In genomic region chr1:153023109-153023508, GRCh38 we compare ENCODE assay signal across 38 cellular contexts. TPM values are rescaled to one million over a fixed set of nuclear protein-coding genes. Genes with fewer than 3 reads are reported as not detected.
"Had no signal": no experiment of that assay in that cellular context is flagged by ENCODE, and none has a peak within 500 bp of the region (broad histone marks: within the 10 kb centered on the region; RNA-seq: fewer than 3 reads in every experiment).

No MANE protein-coding gene starts in this region.

- H3K4me1 ChIP-seq: gastrocnemius medialis, heart left ventricle had no signal

- ATAC-seq: activated CD4-positive, alpha-beta T cell treated with anti-CD3 and anti-CD28 coated beads for 36 hours; activated CD8-positive, alpha-beta memory T cell treated with anti-CD3 and anti-CD28 coated beads, Interleukin-2, amount 10 ng/mL, durations not matched to agents 7 days and 5 days; activated CD8-positive, alpha-beta T cell treated with anti-CD3 and anti-CD28 coated beads, Interleukin-2, amount 10 ng/mL, durations not matched to agents 7 days and 5 days; activated naive CD8-positive, alpha-beta T cell treated with anti-CD3 and anti-CD28 coated beads, Interleukin-2, amount 50 U/mL, for 24 hours; foreskin keratinocyte; gastrocnemius medialis; heart left ventricle; T-helper 17 cell had no signal

- H3K27ac Mint-ChIP-seq: activated CD4-positive, alpha-beta memory T cell treated with anti-CD3 and anti-CD28 coated beads for 36 hours; activated CD4-positive, alpha-beta T cell treated with anti-CD3 and anti-CD28 coated beads for 36 hours; activated CD4-positive, alpha-beta T cell treated with anti-CD3 and anti-CD28 coated beads, Interleukin-2, amount 10 ng/mL, durations not matched to agents 24 days and 14 days; activated CD8-positive, alpha-beta memory T cell treated with anti-CD3 and anti-CD28 coated beads, Interleukin-2, amount 10 ng/mL, durations not matched to agents 7 days and 5 days; activated CD8-positive, alpha-beta T cell treated with anti-CD3 and anti-CD28 coated beads, Interleukin-2, amount 10 ng/mL, durations not matched to agents 7 days and 5 days; activated naive CD4-positive, alpha-beta T cell treated with anti-CD3 and anti-CD28 coated beads for 36 hours; activated naive CD4-positive, alpha-beta T cell treated with anti-CD3 and anti-CD28 coated beads, Interleukin-2, amount 50 U/mL, for 24 hours; activated naive CD8-positive, alpha-beta T cell treated with anti-CD3 and anti-CD28 coated beads for 36 hours; activated naive CD8-positive, alpha-beta T cell treated with anti-CD3 and anti-CD28 coated beads, Interleukin-2, amount 50 U/mL, for 24 hours; activated T-helper 1 cell treated with anti-CD3 and anti-CD28 coated beads, Interleukin-12 subunit alpha, Interleukin-12 subunit beta, Interleukin-2, Interleukin-4 antibody, amounts not matched to agents 30 ng/mL and 10 ng/mL and 1 ng/mL, durations not matched to agents 14 hours and 24 hours and 36 hours; activated T-helper 2 cell treated with anti-CD3 and anti-CD28 coated beads, Interferon-gamma antibody, Interleukin-2, Interleukin-4, amounts not matched to agents 10 μg/mL and 5 μg/mL and 100 μg/mL, durations not matched to agents 14 hours and 24 hours and 36 hours; dendritic cell treated with granulocyte-macrophage colony-stimulating factor and Interleukin-4, amounts not matched to agents 40 ng/mL and 50 ng/mL, for 4 days; T-helper 17 cell; T-helper 2 cell treated with Interferon-gamma antibody and Interleukin-4, amounts not matched to agents 5 μg/mL and 100 μg/mL, for 36 hours had no signal

- H3K4me3 ChIP-seq: coronary artery, dorsolateral prefrontal cortex, gastrocnemius medialis, heart left ventricle had no signal

- H3K27ac ChIP-seq: brain microvascular endothelial cell, coronary artery, dorsolateral prefrontal cortex, foreskin keratinocyte, gastrocnemius medialis, heart left ventricle had no signal

- H3K9me3 ChIP-seq: gastrocnemius medialis, heart left ventricle had no signal

- H3K9me3 Mint-ChIP-seq: activated CD4-positive, alpha-beta memory T cell treated with anti-CD3 and anti-CD28 coated beads for 36 hours; activated CD4-positive, alpha-beta T cell treated with anti-CD3 and anti-CD28 coated beads, Interleukin-2, amount 10 ng/mL, durations not matched to agents 24 days and 14 days; activated naive CD4-positive, alpha-beta T cell treated with anti-CD3 and anti-CD28 coated beads for 36 hours; activated naive CD4-positive, alpha-beta T cell treated with anti-CD3 and anti-CD28 coated beads, Interleukin-2, amount 50 U/mL, for 24 hours; activated naive CD8-positive, alpha-beta T cell treated with anti-CD3 and anti-CD28 coated beads for 36 hours; activated T-helper 1 cell treated with anti-CD3 and anti-CD28 coated beads, Interleukin-12 subunit alpha, Interleukin-12 subunit beta, Interleukin-2, Interleukin-4 antibody, amounts not matched to agents 30 ng/mL and 10 ng/mL and 1 ng/mL, durations not matched to agents 14 hours and 24 hours and 36 hours; activated T-helper 2 cell treated with anti-CD3 and anti-CD28 coated beads, Interferon-gamma antibody, Interleukin-2, Interleukin-4, amounts not matched to agents 10 μg/mL and 5 μg/mL and 100 μg/mL, durations not matched to agents 14 hours and 24 hours and 36 hours; central memory CD8-positive, alpha-beta T cell; dendritic cell treated with granulocyte-macrophage colony-stimulating factor and Interleukin-4, amounts not matched to agents 40 ng/mL and 50 ng/mL, for 4 days; T-helper 2 cell treated with Interferon-gamma antibody and Interleukin-4, amounts not matched to agents 5 μg/mL and 100 μg/mL, for 36 hours had no signal

- DNase-seq: activated CD4-positive, alpha-beta memory T cell treated with anti-CD3 and anti-CD28 coated beads for 36 hours; activated CD4-positive, alpha-beta T cell treated with anti-CD3 and anti-CD28 coated beads for 36 hours; activated CD4-positive, alpha-beta T cell treated with anti-CD3 and anti-CD28 coated beads, Interleukin-2, amount 10 ng/mL, durations not matched to agents 24 days and 14 days; activated CD4-positive, CD25-positive, alpha-beta regulatory T cell; activated CD4-positive, CD25-positive, alpha-beta regulatory T cell treated with anti-CD3 and anti-CD28 coated beads, Interleukin-2, amount 50 U/mL, for 72 hours; activated CD8-positive, alpha-beta memory T cell treated with anti-CD3 and anti-CD28 coated beads, Interleukin-2, amount 10 ng/mL, durations not matched to agents 7 days and 5 days; activated CD8-positive, alpha-beta memory T cell treated with anti-CD3 and anti-CD28 coated beads, Interleukin-2, amount 50 U/mL, for 4 hours; activated CD8-positive, alpha-beta T cell treated with anti-CD3 and anti-CD28 coated beads, Interleukin-2, amount 10 ng/mL, durations not matched to agents 7 days and 5 days; activated effector memory CD4-positive, alpha-beta T cell treated with anti-CD3 and anti-CD28 coated beads, Interleukin-2, amount 50 U/mL, for 16 hours; activated naive CD4-positive, alpha-beta T cell treated with anti-CD3 and anti-CD28 coated beads for 36 hours; activated naive CD8-positive, alpha-beta T cell treated with anti-CD3 and anti-CD28 coated beads for 36 hours; activated naive CD8-positive, alpha-beta T cell treated with anti-CD3 and anti-CD28 coated beads, Interleukin-2, amount 50 U/mL, for 24 hours; activated T-cell treated with anti-CD3 and anti-CD28 coated beads, Interleukin-2, amount 50 U/mL, for 1 hour; activated T-cell treated with anti-CD3 and anti-CD28 coated beads, Interleukin-2, amount 50 U/mL, for 48 hours; brain microvascular endothelial cell; dorsolateral prefrontal cortex; effector memory CD4-positive, alpha-beta T cell; endodermal cell; foreskin keratinocyte; gastrocnemius medialis; glutamatergic neuron; heart left ventricle; T-helper 1 cell; T-helper 17 cell; T1000 had no signal

- H3K4me1 Mint-ChIP-seq: activated CD4-positive, alpha-beta T cell treated with anti-CD3 and anti-CD28 coated beads for 36 hours; activated CD4-positive, alpha-beta T cell treated with anti-CD3 and anti-CD28 coated beads, Interleukin-2, amount 10 ng/mL, durations not matched to agents 24 days and 14 days; activated CD8-positive, alpha-beta memory T cell treated with anti-CD3 and anti-CD28 coated beads, Interleukin-2, amount 10 ng/mL, durations not matched to agents 7 days and 5 days; activated naive CD4-positive, alpha-beta T cell treated with anti-CD3 and anti-CD28 coated beads, Interleukin-2, amount 50 U/mL, for 24 hours; activated naive CD8-positive, alpha-beta T cell treated with anti-CD3 and anti-CD28 coated beads for 36 hours; activated naive CD8-positive, alpha-beta T cell treated with anti-CD3 and anti-CD28 coated beads, Interleukin-2, amount 50 U/mL, for 24 hours; central memory CD8-positive, alpha-beta T cell; T-helper 17 cell had no signal

- H3K27me3 ChIP-seq: brain microvascular endothelial cell, foreskin keratinocyte, gastrocnemius medialis, heart left ventricle had no signal

- H3K36me3 ChIP-seq: brain microvascular endothelial cell, gastrocnemius medialis, heart left ventricle had no signal

- H3K4me3 Mint-ChIP-seq: activated CD4-positive, alpha-beta memory T cell treated with anti-CD3 and anti-CD28 coated beads for 36 hours; activated CD4-positive, alpha-beta T cell treated with anti-CD3 and anti-CD28 coated beads for 36 hours; activated CD4-positive, alpha-beta T cell treated with anti-CD3 and anti-CD28 coated beads, Interleukin-2, amount 10 ng/mL, durations not matched to agents 24 days and 14 days; activated CD8-positive, alpha-beta memory T cell treated with anti-CD3 and anti-CD28 coated beads, Interleukin-2, amount 10 ng/mL, durations not matched to agents 7 days and 5 days; activated CD8-positive, alpha-beta T cell treated with anti-CD3 and anti-CD28 coated beads, Interleukin-2, amount 10 ng/mL, durations not matched to agents 7 days and 5 days; activated naive CD4-positive, alpha-beta T cell treated with anti-CD3 and anti-CD28 coated beads for 36 hours; activated naive CD4-positive, alpha-beta T cell treated with anti-CD3 and anti-CD28 coated beads, Interleukin-2, amount 50 U/mL, for 24 hours; activated naive CD8-positive, alpha-beta T cell treated with anti-CD3 and anti-CD28 coated beads for 36 hours; activated naive CD8-positive, alpha-beta T cell treated with anti-CD3 and anti-CD28 coated beads, Interleukin-2, amount 50 U/mL, for 24 hours; activated T-helper 1 cell treated with anti-CD3 and anti-CD28 coated beads, Interleukin-12 subunit alpha, Interleukin-12 subunit beta, Interleukin-2, Interleukin-4 antibody, amounts not matched to agents 30 ng/mL and 10 ng/mL and 1 ng/mL, durations not matched to agents 14 hours and 24 hours and 36 hours; central memory CD8-positive, alpha-beta T cell; dendritic cell treated with granulocyte-macrophage colony-stimulating factor and Interleukin-4, amounts not matched to agents 40 ng/mL and 50 ng/mL, for 4 days; endodermal cell; T-helper 17 cell; T-helper 2 cell treated with Interferon-gamma antibody and Interleukin-4, amounts not matched to agents 5 μg/mL and 100 μg/mL, for 36 hours had no signal

- H3K36me3 Mint-ChIP-seq: activated CD4-positive, alpha-beta memory T cell treated with anti-CD3 and anti-CD28 coated beads for 36 hours; activated CD8-positive, alpha-beta memory T cell treated with anti-CD3 and anti-CD28 coated beads, Interleukin-2, amount 10 ng/mL, durations not matched to agents 7 days and 5 days; activated naive CD4-positive, alpha-beta T cell treated with anti-CD3 and anti-CD28 coated beads, Interleukin-2, amount 50 U/mL, for 24 hours; activated naive CD8-positive, alpha-beta T cell treated with anti-CD3 and anti-CD28 coated beads for 36 hours had no signal

RNA-seq across cellular contexts. Expression of gene SPRR1B, which starts 7.9 kb away (rescaled TPM):
- total RNA-seq: activated CD4-positive, alpha-beta memory T cell treated with anti-CD3 and anti-CD28 coated beads for 36 hours; activated CD4-positive, alpha-beta T cell treated with anti-CD3 and anti-CD28 coated beads for 36 hours; activated CD4-positive, alpha-beta T cell treated with anti-CD3 and anti-CD28 coated beads, Interleukin-2, amount 10 ng/mL, durations not matched to agents 24 days and 14 days; activated CD8-positive, alpha-beta memory T cell treated with anti-CD3 and anti-CD28 coated beads for 36 hours; activated CD8-positive, alpha-beta memory T cell treated with anti-CD3 and anti-CD28 coated beads, Interleukin-2, amount 10 ng/mL, durations not matched to agents 7 days and 5 days; activated CD8-positive, alpha-beta T cell treated with anti-CD3 and anti-CD28 coated beads, Interleukin-2, amount 10 ng/mL, durations not matched to agents 7 days and 5 days; activated naive CD4-positive, alpha-beta T cell treated with anti-CD3 and anti-CD28 coated beads for 36 hours; activated naive CD8-positive, alpha-beta T cell treated with anti-CD3 and anti-CD28 coated beads for 36 hours; activated T-helper 1 cell treated with anti-CD3 and anti-CD28 coated beads, Interleukin-12 subunit alpha, Interleukin-12 subunit beta, Interleukin-2, Interleukin-4 antibody, amounts not matched to agents 30 ng/mL and 10 ng/mL and 1 ng/mL, durations not matched to agents 14 hours and 24 hours and 36 hours; activated T-helper 2 cell treated with anti-CD3 and anti-CD28 coated beads, Interferon-gamma antibody, Interleukin-2, Interleukin-4, amounts not matched to agents 10 μg/mL and 5 μg/mL and 100 μg/mL, durations not matched to agents 14 hours and 24 hours and 36 hours; cardiac septum; cerebellum; dorsolateral prefrontal cortex; endodermal cell; gastrocnemius medialis; heart left ventricle; T-helper 17 cell had no signal
- polyA plus RNA-seq: heart left ventricle had no signal

RNA-seq across cellular contexts. Expression of gene SPRR2D, which starts 17.8 kb away (rescaled TPM):
- total RNA-seq: activated CD4-positive, alpha-beta memory T cell treated with anti-CD3 and anti-CD28 coated beads for 36 hours; activated CD4-positive, alpha-beta T cell treated with anti-CD3 and anti-CD28 coated beads for 36 hours; activated CD4-positive, alpha-beta T cell treated with anti-CD3 and anti-CD28 coated beads, Interleukin-2, amount 10 ng/mL, durations not matched to agents 24 days and 14 days; activated CD8-positive, alpha-beta memory T cell treated with anti-CD3 and anti-CD28 coated beads for 36 hours; activated CD8-positive, alpha-beta memory T cell treated with anti-CD3 and anti-CD28 coated beads, Interleukin-2, amount 10 ng/mL, durations not matched to agents 7 days and 5 days; activated CD8-positive, alpha-beta T cell treated with anti-CD3 and anti-CD28 coated beads, Interleukin-2, amount 10 ng/mL, durations not matched to agents 7 days and 5 days; activated naive CD4-positive, alpha-beta T cell treated with anti-CD3 and anti-CD28 coated beads for 36 hours; activated naive CD8-positive, alpha-beta T cell treated with anti-CD3 and anti-CD28 coated beads for 36 hours; activated T-helper 1 cell treated with anti-CD3 and anti-CD28 coated beads, Interleukin-12 subunit alpha, Interleukin-12 subunit beta, Interleukin-2, Interleukin-4 antibody, amounts not matched to agents 30 ng/mL and 10 ng/mL and 1 ng/mL, durations not matched to agents 14 hours and 24 hours and 36 hours; activated T-helper 2 cell treated with anti-CD3 and anti-CD28 coated beads, Interferon-gamma antibody, Interleukin-2, Interleukin-4, amounts not matched to agents 10 μg/mL and 5 μg/mL and 100 μg/mL, durations not matched to agents 14 hours and 24 hours and 36 hours; cardiac septum; cerebellum; dorsolateral prefrontal cortex; epithelial cell of proximal tubule; gastrocnemius medialis; heart left ventricle; T-helper 17 cell had no signal

RNA-seq across cellular contexts. Expression of gene SPRR3, which starts 21.6 kb away (rescaled TPM):
- total RNA-seq: activated CD4-positive, alpha-beta memory T cell treated with anti-CD3 and anti-CD28 coated beads for 36 hours; activated CD4-positive, alpha-beta T cell treated with anti-CD3 and anti-CD28 coated beads for 36 hours; activated CD4-positive, alpha-beta T cell treated with anti-CD3 and anti-CD28 coated beads, Interleukin-2, amount 10 ng/mL, durations not matched to agents 24 days and 14 days; activated CD8-positive, alpha-beta memory T cell treated with anti-CD3 and anti-CD28 coated beads for 36 hours; activated CD8-positive, alpha-beta memory T cell treated with anti-CD3 and anti-CD28 coated beads, Interleukin-2, amount 10 ng/mL, durations not matched to agents 7 days and 5 days; activated CD8-positive, alpha-beta T cell treated with anti-CD3 and anti-CD28 coated beads, Interleukin-2, amount 10 ng/mL, durations not matched to agents 7 days and 5 days; activated naive CD4-positive, alpha-beta T cell treated with anti-CD3 and anti-CD28 coated beads for 36 hours; activated naive CD8-positive, alpha-beta T cell treated with anti-CD3 and anti-CD28 coated beads for 36 hours; activated T-helper 1 cell treated with anti-CD3 and anti-CD28 coated beads, Interleukin-12 subunit alpha, Interleukin-12 subunit beta, Interleukin-2, Interleukin-4 antibody, amounts not matched to agents 30 ng/mL and 10 ng/mL and 1 ng/mL, durations not matched to agents 14 hours and 24 hours and 36 hours; activated T-helper 2 cell treated with anti-CD3 and anti-CD28 coated beads, Interferon-gamma antibody, Interleukin-2, Interleukin-4, amounts not matched to agents 10 μg/mL and 5 μg/mL and 100 μg/mL, durations not matched to agents 14 hours and 24 hours and 36 hours; cardiac septum; cerebellum; dorsolateral prefrontal cortex; endodermal cell; epithelial cell of proximal tubule; gastrocnemius medialis; heart left ventricle; T-helper 17 cell had no signal

RNA-seq across cellular contexts. Expression of gene SPRR2A, which starts 34.2 kb away (rescaled TPM):
- total RNA-seq: activated CD4-positive, alpha-beta memory T cell treated with anti-CD3 and anti-CD28 coated beads for 36 hours; activated CD4-positive, alpha-beta T cell treated with anti-CD3 and anti-CD28 coated beads for 36 hours; activated CD4-positive, alpha-beta T cell treated with anti-CD3 and anti-CD28 coated beads, Interleukin-2, amount 10 ng/mL, durations not matched to agents 24 days and 14 days; activated CD8-positive, alpha-beta memory T cell treated with anti-CD3 and anti-CD28 coated beads for 36 hours; activated CD8-positive, alpha-beta memory T cell treated with anti-CD3 and anti-CD28 coated beads, Interleukin-2, amount 10 ng/mL, durations not matched to agents 7 days and 5 days; activated CD8-positive, alpha-beta T cell treated with anti-CD3 and anti-CD28 coated beads, Interleukin-2, amount 10 ng/mL, durations not matched to agents 7 days and 5 days; activated naive CD4-positive, alpha-beta T cell treated with anti-CD3 and anti-CD28 coated beads for 36 hours; activated naive CD8-positive, alpha-beta T cell treated with anti-CD3 and anti-CD28 coated beads for 36 hours; activated T-helper 1 cell treated with anti-CD3 and anti-CD28 coated beads, Interleukin-12 subunit alpha, Interleukin-12 subunit beta, Interleukin-2, Interleukin-4 antibody, amounts not matched to agents 30 ng/mL and 10 ng/mL and 1 ng/mL, durations not matched to agents 14 hours and 24 hours and 36 hours; activated T-helper 2 cell treated with anti-CD3 and anti-CD28 coated beads, Interferon-gamma antibody, Interleukin-2, Interleukin-4, amounts not matched to agents 10 μg/mL and 5 μg/mL and 100 μg/mL, durations not matched to agents 14 hours and 24 hours and 36 hours; astrocyte; cardiac septum; cerebellum; dorsolateral prefrontal cortex; endodermal cell; gastrocnemius medialis; heart left ventricle; T-helper 17 cell had no signal

RNA-seq across cellular contexts. Expression of gene SPRR1A, which starts 39.2 kb away (rescaled TPM):
- total RNA-seq: activated CD4-positive, alpha-beta memory T cell treated with anti-CD3 and anti-CD28 coated beads for 36 hours; activated CD4-positive, alpha-beta T cell treated with anti-CD3 and anti-CD28 coated beads for 36 hours; activated CD4-positive, alpha-beta T cell treated with anti-CD3 and anti-CD28 coated beads, Interleukin-2, amount 10 ng/mL, durations not matched to agents 24 days and 14 days; activated CD8-positive, alpha-beta memory T cell treated with anti-CD3 and anti-CD28 coated beads for 36 hours; activated CD8-positive, alpha-beta memory T cell treated with anti-CD3 and anti-CD28 coated beads, Interleukin-2, amount 10 ng/mL, durations not matched to agents 7 days and 5 days; activated CD8-positive, alpha-beta T cell treated with anti-CD3 and anti-CD28 coated beads, Interleukin-2, amount 10 ng/mL, durations not matched to agents 7 days and 5 days; activated naive CD4-positive, alpha-beta T cell treated with anti-CD3 and anti-CD28 coated beads for 36 hours; activated naive CD8-positive, alpha-beta T cell treated with anti-CD3 and anti-CD28 coated beads for 36 hours; activated T-helper 1 cell treated with anti-CD3 and anti-CD28 coated beads, Interleukin-12 subunit alpha, Interleukin-12 subunit beta, Interleukin-2, Interleukin-4 antibody, amounts not matched to agents 30 ng/mL and 10 ng/mL and 1 ng/mL, durations not matched to agents 14 hours and 24 hours and 36 hours; activated T-helper 2 cell treated with anti-CD3 and anti-CD28 coated beads, Interferon-gamma antibody, Interleukin-2, Interleukin-4, amounts not matched to agents 10 μg/mL and 5 μg/mL and 100 μg/mL, durations not matched to agents 14 hours and 24 hours and 36 hours; astrocyte; bronchial epithelial cell; cardiac septum; cerebellum; dorsolateral prefrontal cortex; endodermal cell; epithelial cell of proximal tubule; gastrocnemius medialis; heart left ventricle; T-helper 17 cell had no signal
- polyA plus RNA-seq: heart left ventricle had no signal
